25 cellular contexts compared by ENCODE assay signal in the genomic region with DNA sequence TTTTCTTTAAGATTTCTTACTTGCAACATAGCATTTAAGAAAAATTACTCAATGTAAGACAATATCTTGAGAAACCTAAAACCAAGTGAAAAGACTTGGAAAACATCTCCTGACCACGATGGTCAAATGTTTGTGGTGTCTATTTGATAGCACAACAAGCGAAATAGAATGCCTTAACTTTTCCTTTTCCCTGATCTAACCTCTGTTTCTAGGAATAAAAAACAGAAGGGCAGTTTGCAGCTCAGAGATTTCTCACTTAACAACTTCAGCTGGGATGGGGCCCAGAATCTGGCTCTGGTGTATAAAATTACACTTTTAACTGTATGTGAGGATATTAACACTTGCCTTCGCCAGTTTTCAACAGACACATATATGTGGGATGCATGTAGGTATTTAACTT. TPM values are rescaled to one million over a fixed set of nuclear protein-coding genes. Genes with fewer than 3 reads are reported as not detected.
DNase-seq lines count a peak whose midpoint lies in the region; ATAC-seq and TF ChIP-seq lines count a peak whose summit lies in the region.
"Had no signal": no experiment of that assay in that cellular context is flagged by ENCODE, and none has a peak within 500 bp of the region (broad histone marks: within the 10 kb centered on the region; RNA-seq: fewer than 3 reads in every experiment).

No MANE protein-coding gene starts in this region.

- dilution Hi-C loops in mammary epithelial cell (cut with HindIII; ENCODE audit: low sequenced_read_pairs) = no loop called here

- no peaks in the 10 kb centered on the region for H3K36me3 ChIP-seq in GM23248 (ENCODE audit: low read depth)
- H3K36me3 ChIP-seq in right lobe of liver = no peaks in the 10 kb centered on the region
- H3K36me3 ChIP-seq in mammary epithelial cell (ENCODE audit: insufficient read depth, low read length) = peaks cover 2% of the 10 kb centered on the region
- H3K36me3 ChIP-seq: heart left ventricle, right atrium auricular region, spleen had no signal

- H3K4me3 ChIP-seq in GM23248 (no peak overlapping the region), choroid plexus epithelial cell (ENCODE audit: low read depth, low read length) (no peak overlapping the region), right lobe of liver (no peak overlapping the region), mammary epithelial cell (replicated peaks in 1 of 3; ENCODE audit: insufficient read depth in 1 of 3, low read depth in 2 of 3, low read length in 3 of 3) (no peak overlapping the region)
- H3K4me3 ChIP-seq: coronary artery, heart left ventricle, lung, right atrium auricular region, spleen had no signal

- CTCF ChIA-PET in mammary epithelial cell (lab: Charles Lee; ENCODE audit: low non-redundant PET) = no interaction called here

- TF ChIP-seq CTCF in choroid plexus epithelial cell (conservative IDR thresholded peaks at IDR 0.05; ENCODE audit: low read depth, low read length) (no peak), right lobe of liver (IDR thresholded peaks at IDR 0.05) (no peak), mammary epithelial cell (conservative IDR thresholded peaks at IDR 0.05 in 1 of 2, IDR thresholded peaks at IDR 0.05 in 1 of 2; ENCODE audit: extremely low read depth in 1 of 2, insufficient read depth in 1 of 2, low read depth in 1 of 2, low read length in 2 of 2) (no peak)

- DNase-seq in GM23248 = peak; percentile 16
- peak; percentile 57 for DNase-seq in choroid plexus epithelial cell (ENCODE audit: low read depth)
- no peak for DNase-seq in right lobe of liver
- DNase-seq in stromal cell of bone marrow (ENCODE audit: low read depth) = peak; percentile 48
- no peak for DNase-seq in mammary epithelial cell
- DNase-seq: activated CD4-positive, alpha-beta T cell treated with anti-CD3 and anti-CD28 coated beads for 1 hour; activated CD8-positive, alpha-beta T cell treated with anti-CD3 and anti-CD28 coated beads, Interleukin-2, amount 10 ng/mL, durations not matched to agents 7 days and 5 days; DMS79 treated with DMSO at 0.1 percent for 48 hours; effector memory CD4-positive, alpha-beta T cell; foreskin fibroblast; GDM1; heart left ventricle; kidney glomerular epithelial cell; NCI-H2107; NCI-H446; spleen; stimulated activated CD4-positive, alpha-beta T cell treated with anti-CD3 and anti-CD28 coated beads, Interleukin-2, amount 100 ng/mL, for 24 hours; stimulated activated naive CD8-positive, alpha-beta T cell treated with anti-CD3 and anti-CD28 coated beads, Interleukin-15, Interleukin-2, amounts not matched to agents 100 U/mL and 50 U/mL, for 24 hours had no signal

- no peaks in the 10 kb centered on the region for H3K9me2 ChIP-seq in GM23248 (ENCODE audit: insufficient read depth)

- H3K9ac ChIP-seq in GM23248 (no peak overlapping the region), mammary epithelial cell (ENCODE audit: insufficient read depth, low read length) (no peak overlapping the region)

- peak overlapping the region; percentile 61 for H2AFZ ChIP-seq in GM23248
- no peak overlapping the region for H2AFZ ChIP-seq in mammary epithelial cell (ENCODE audit: low read depth, low read length)

- H3K27me3 ChIP-seq in GM23248 (replicated peaks; ENCODE audit: insufficient read depth) (no peaks in the 10 kb centered on the region), right lobe of liver (no peaks in the 10 kb centered on the region), mammary epithelial cell (ENCODE audit: insufficient read depth, low read length) (no peaks in the 10 kb centered on the region)
- H3K27me3 ChIP-seq: heart left ventricle, right atrium auricular region, spleen had no signal

- no peak for TF ChIP-seq POLR2A in right lobe of liver (IDR thresholded peaks at IDR 0.05)

- H3K4me2 ChIP-seq in GM23248 (ENCODE audit: unreplicated experiment) (peak overlapping the region; percentile 22), mammary epithelial cell (ENCODE audit: insufficient read depth, low read depth, low read length) (no peak overlapping the region)

- no TSS peak for BruUV-seq in mammary epithelial cell (replicated peaks; lab: Mats Ljungman, UMichigan)

- H4K20me1 ChIP-seq in GM23248 (ENCODE audit: insufficient read depth) (no peaks in the 10 kb centered on the region), mammary epithelial cell (ENCODE audit: insufficient read depth, low read length) (no peaks in the 10 kb centered on the region)

- no peaks in the 10 kb centered on the region for H3K79me2 ChIP-seq in GM23248 (ENCODE audit: insufficient read depth)
- H3K79me2 ChIP-seq in mammary epithelial cell (ENCODE audit: insufficient read depth, low read length) = peaks cover 14% of the 10 kb centered on the region

- in situ Hi-C loops in GM23248 (cut with MboI) (no loop called here), mammary epithelial cell (cut with MboI; ENCODE audit: low sequenced_read_pairs in 2 of 2) (no loop called here)

- intact Hi-C loops in right lobe of liver (cut with DNase I) (no loop called here), mammary epithelial cell (cut with micrococcal nuclease) (no loop called here)

- H3F3A ChIP-seq in GM23248 (ENCODE audit: insufficient read depth) = peaks cover 22% of the 10 kb centered on the region

- no peak for ATAC-seq in right lobe of liver
- no peak for ATAC-seq in HG03354 (IDR thresholded peaks at IDR 0.05; ENCODE audit: poor library complexity, severe bottlenecking, unreplicated experiment)
- no peak for ATAC-seq in HG03442 (IDR thresholded peaks at IDR 0.05; ENCODE audit: unreplicated experiment)
- ATAC-seq: activated CD8-positive, alpha-beta T cell treated with anti-CD3 and anti-CD28 coated beads, Interleukin-2, amount 10 ng/mL, durations not matched to agents 7 days and 5 days; stimulated activated naive CD8-positive, alpha-beta T cell treated with anti-CD3 and anti-CD28 coated beads, Interleukin-15, Interleukin-2, amounts not matched to agents 100 U/mL and 50 U/mL, for 24 hours had no signal

- no peaks in the 10 kb centered on the region for H3K9me3 ChIP-seq in GM23248 (ENCODE audit: low read depth)
- no peaks in the 10 kb centered on the region for H3K9me3 ChIP-seq in right lobe of liver
- H3K9me3 ChIP-seq in mammary epithelial cell (replicated peaks; ENCODE audit: insufficient read depth, low read length) = no peaks in the 10 kb centered on the region
- H3K9me3 ChIP-seq: heart left ventricle, right atrium auricular region, spleen had no signal

- 51 to 57% methylated on average over 3 of the region's 3 CpGs for WGBS in GM23248 (ENCODE audit: low coverage in 1 of 2, low lambda C conversion rate in 2 of 2, missing lambda C conversion rate in 2 of 2), 2 experiments
- WGBS in right lobe of liver (ENCODE audit: insufficient coverage, low coverage, low lambda C conversion rate, missing lambda C conversion rate) = 67% methylated on average over 3 of the region's 3 CpGs
- 100% methylated on average over 3 of the region's 3 CpGs for WGBS in mammary epithelial cell (ENCODE audit: low coverage, missing lambda C conversion rate)

- H3K4me1 ChIP-seq in GM23248 (ENCODE audit: insufficient read depth) (peaks cover 40% of the 10 kb centered on the region), right lobe of liver (peaks cover 0 to 31% (median 11%) of the 10 kb centered on the region in 4 donors), mammary epithelial cell (ENCODE audit: insufficient read depth, low read length) (peaks cover 11% of the 10 kb centered on the region)

- H3K27ac ChIP-seq in GM23248 (0 out of 2 replicates have a peak overlapping the region, but pooled peaks have one; percentile 15), right lobe of liver (peak overlapping the region; percentile 74 to 93 (median 75)), mammary epithelial cell (ENCODE audit: insufficient read depth, low read depth, low read length) (no peak overlapping the region)
- H3K27ac ChIP-seq: C4-2B, coronary artery, epithelial cell of prostate, right atrium auricular region, spleen had no signal

RNA-seq across cellular contexts. Expression of a gene that starts 47.6 kb away (rescaled TPM):
- 33.1 and 46.9 TPM in 2 replicates for total RNA-seq in GM23248 (2014; rRNA removed; shearing (Covaris generic))
- polyA plus RNA-seq in GM23248 (2016; fragmentation: Nextera tagmentation; extraction: Ambion mirVana) (44.7 and 50.4 TPM in 2 replicates), mammary epithelial cell (93.8 TPM)
- total RNA-seq in right lobe of liver (100 to 1,000 TPM in 5 of 6 experiments, 10 to 100 TPM in 1; 81.4 to 151 (median 111) TPM), mammary epithelial cell (100 to 1,000 TPM in 1 of 2 donors, 10 to 100 TPM in 1; 93.9 to 113 TPM)
- 135 TPM for polyA minus RNA-seq in mammary epithelial cell

Comparison
In these comparisons a context has a peak if more than half of its experiments do, and no peak if none do; other contexts are left out.
1. DNase-seq: peak in GM23248 (single experiment), choroid plexus epithelial cell (single experiment) and stromal cell of bone marrow (single experiment); none in right lobe of liver (0 of 3) and mammary epithelial cell (single experiment).